2 cellular contexts compared by ENCODE assay signal in the genomic region with DNA sequence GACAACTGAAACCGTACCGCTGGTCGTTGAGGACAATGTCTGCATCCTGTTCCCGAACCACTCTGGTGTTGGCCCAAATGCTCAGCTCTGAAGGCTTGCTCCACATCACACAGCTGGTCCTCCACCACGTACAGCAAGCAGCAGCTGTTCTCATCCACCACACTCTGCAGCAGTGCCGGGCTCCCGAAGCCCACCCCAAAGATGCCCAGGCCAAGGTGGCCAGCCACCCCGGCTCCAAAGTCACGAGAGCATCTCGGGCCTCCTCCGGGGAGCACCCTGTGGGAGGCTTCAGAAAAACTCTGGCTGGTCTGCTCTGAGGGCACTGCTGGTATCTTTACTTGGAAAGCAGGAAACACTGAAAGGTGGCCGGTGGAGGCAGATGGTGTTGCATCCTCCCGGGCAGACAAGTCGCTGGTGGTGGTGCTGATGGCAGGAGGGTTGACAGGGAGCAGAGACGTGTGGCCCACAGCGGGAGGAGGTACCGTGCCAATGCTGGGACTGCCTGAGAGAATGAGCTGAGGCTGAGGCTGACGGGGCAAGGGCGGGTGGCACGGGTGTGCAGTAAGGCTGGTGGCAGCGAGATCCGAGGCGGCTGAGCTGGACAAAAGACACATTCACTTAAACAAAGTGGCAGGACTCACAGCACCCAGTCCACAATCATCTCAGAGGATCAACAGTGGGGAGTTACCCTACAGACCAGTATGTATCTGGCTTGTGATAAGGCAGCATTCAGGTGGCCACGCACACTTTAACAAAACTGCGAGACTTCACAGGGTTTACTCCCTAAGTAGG.
TF ChIP-seq lines count a peak whose summit lies in the region.

No MANE protein-coding gene starts in this region.

TF ChIP-seq in SK-N-SH, 30 proteins besides CTCF, POLR2A, EP300 and RAD21:
- TF ChIP-seq, protein P1, sequence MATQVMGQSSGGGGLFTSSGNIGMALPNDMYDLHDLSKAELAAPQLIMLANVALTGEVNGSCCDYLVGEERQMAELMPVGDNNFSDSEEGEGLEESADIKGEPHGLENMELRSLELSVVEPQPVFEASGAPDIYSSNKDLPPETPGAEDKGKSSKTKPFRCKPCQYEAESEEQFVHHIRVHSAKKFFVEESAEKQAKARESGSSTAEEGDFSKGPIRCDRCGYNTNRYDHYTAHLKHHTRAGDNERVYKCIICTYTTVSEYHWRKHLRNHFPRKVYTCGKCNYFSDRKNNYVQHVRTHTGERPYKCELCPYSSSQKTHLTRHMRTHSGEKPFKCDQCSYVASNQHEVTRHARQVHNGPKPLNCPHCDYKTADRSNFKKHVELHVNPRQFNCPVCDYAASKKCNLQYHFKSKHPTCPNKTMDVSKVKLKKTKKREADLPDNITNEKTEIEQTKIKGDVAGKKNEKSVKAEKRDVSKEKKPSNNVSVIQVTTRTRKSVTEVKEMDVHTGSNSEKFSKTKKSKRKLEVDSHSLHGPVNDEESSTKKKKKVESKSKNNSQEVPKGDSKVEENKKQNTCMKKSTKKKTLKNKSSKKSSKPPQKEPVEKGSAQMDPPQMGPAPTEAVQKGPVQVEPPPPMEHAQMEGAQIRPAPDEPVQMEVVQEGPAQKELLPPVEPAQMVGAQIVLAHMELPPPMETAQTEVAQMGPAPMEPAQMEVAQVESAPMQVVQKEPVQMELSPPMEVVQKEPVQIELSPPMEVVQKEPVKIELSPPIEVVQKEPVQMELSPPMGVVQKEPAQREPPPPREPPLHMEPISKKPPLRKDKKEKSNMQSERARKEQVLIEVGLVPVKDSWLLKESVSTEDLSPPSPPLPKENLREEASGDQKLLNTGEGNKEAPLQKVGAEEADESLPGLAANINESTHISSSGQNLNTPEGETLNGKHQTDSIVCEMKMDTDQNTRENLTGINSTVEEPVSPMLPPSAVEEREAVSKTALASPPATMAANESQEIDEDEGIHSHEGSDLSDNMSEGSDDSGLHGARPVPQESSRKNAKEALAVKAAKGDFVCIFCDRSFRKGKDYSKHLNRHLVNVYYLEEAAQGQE (IDR thresholded peaks at IDR 0.05; ENCODE audit: low read depth, low read length), result no peak
- TF ChIP-seq GATA2 (CRISPR knock-in tag; IDR thresholded peaks at IDR 0.05) (no peak), RCOR1 (IDR thresholded peaks at IDR 0.05; ENCODE audit: low read length) (no peak), TAF1 (IDR thresholded peaks at IDR 0.05; ENCODE audit: borderline replicate concordance, low read depth, low read length) (no peak)

TF ChIP-seq in SK-N-SH treated with all-trans-retinoic acid at 6 μM for 48 hours, 23 proteins besides CTCF, POLR2A, EP300 and RAD21:
- TF ChIP-seq ESRRG (CRISPR knock-in tag; IDR thresholded peaks at IDR 0.05), result no peak
- TF ChIP-seq ZC3H10 (CRISPR knock-in tag; IDR thresholded peaks at IDR 0.05), result no peak
- no peak for TF ChIP-seq ARNTL (CRISPR knock-in tag; IDR thresholded peaks at IDR 0.05; ENCODE audit: borderline replicate concordance, low read depth)
- TF ChIP-seq SNAI2 (CRISPR knock-in tag; IDR thresholded peaks at IDR 0.05), result no peak
- TF ChIP-seq, protein P2, sequence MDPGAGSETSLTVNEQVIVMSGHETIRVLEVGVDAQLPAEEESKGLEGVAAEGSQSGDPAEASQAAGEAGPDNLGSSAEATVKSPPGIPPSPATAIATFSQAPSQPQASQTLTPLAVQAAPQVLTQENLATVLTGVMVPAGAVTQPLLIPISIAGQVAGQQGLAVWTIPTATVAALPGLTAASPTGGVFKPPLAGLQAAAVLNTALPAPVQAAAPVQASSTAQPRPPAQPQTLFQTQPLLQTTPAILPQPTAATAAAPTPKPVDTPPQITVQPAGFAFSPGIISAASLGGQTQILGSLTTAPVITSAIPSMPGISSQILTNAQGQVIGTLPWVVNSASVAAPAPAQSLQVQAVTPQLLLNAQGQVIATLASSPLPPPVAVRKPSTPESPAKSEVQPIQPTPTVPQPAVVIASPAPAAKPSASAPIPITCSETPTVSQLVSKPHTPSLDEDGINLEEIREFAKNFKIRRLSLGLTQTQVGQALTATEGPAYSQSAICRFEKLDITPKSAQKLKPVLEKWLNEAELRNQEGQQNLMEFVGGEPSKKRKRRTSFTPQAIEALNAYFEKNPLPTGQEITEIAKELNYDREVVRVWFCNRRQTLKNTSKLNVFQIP (CRISPR knock-in tag; IDR thresholded peaks at IDR 0.05; ENCODE audit: borderline replicate concordance, low read depth), result no peak
- TF ChIP-seq PPARA (CRISPR knock-in tag; IDR thresholded peaks at IDR 0.05; ENCODE audit: borderline replicate concordance), result no peak
- TF ChIP-seq ZNF8 (CRISPR knock-in tag; IDR thresholded peaks at IDR 0.05), result no peak
- no peak for TF ChIP-seq BACH2 (CRISPR knock-in tag; IDR thresholded peaks at IDR 0.05; ENCODE audit: borderline replicate concordance)
- TF ChIP-seq ZNF565 (CRISPR knock-in tag; conservative IDR thresholded peaks at IDR 0.05; ENCODE audit: low read depth), result no peak
- TF ChIP-seq TCF4 (CRISPR knock-in tag; IDR thresholded peaks at IDR 0.05; ENCODE audit: borderline replicate concordance), result no peak
- no peak for TF ChIP-seq OSR1 (CRISPR knock-in tag; IDR thresholded peaks at IDR 0.05)
- TF ChIP-seq, protein P3, sequence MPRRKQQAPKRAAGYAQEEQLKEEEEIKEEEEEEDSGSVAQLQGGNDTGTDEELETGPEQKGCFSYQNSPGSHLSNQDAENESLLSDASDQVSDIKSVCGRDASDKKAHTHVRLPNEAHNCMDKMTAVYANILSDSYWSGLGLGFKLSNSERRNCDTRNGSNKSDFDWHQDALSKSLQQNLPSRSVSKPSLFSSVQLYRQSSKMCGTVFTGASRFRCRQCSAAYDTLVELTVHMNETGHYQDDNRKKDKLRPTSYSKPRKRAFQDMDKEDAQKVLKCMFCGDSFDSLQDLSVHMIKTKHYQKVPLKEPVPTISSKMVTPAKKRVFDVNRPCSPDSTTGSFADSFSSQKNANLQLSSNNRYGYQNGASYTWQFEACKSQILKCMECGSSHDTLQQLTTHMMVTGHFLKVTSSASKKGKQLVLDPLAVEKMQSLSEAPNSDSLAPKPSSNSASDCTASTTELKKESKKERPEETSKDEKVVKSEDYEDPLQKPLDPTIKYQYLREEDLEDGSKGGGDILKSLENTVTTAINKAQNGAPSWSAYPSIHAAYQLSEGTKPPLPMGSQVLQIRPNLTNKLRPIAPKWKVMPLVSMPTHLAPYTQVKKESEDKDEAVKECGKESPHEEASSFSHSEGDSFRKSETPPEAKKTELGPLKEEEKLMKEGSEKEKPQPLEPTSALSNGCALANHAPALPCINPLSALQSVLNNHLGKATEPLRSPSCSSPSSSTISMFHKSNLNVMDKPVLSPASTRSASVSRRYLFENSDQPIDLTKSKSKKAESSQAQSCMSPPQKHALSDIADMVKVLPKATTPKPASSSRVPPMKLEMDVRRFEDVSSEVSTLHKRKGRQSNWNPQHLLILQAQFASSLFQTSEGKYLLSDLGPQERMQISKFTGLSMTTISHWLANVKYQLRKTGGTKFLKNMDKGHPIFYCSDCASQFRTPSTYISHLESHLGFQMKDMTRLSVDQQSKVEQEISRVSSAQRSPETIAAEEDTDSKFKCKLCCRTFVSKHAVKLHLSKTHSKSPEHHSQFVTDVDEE (CRISPR knock-in tag; IDR thresholded peaks at IDR 0.05), result no peak
- TF ChIP-seq GLIS3 (CRISPR knock-in tag; IDR thresholded peaks at IDR 0.05), result no peak
- TF ChIP-seq, protein P4, sequence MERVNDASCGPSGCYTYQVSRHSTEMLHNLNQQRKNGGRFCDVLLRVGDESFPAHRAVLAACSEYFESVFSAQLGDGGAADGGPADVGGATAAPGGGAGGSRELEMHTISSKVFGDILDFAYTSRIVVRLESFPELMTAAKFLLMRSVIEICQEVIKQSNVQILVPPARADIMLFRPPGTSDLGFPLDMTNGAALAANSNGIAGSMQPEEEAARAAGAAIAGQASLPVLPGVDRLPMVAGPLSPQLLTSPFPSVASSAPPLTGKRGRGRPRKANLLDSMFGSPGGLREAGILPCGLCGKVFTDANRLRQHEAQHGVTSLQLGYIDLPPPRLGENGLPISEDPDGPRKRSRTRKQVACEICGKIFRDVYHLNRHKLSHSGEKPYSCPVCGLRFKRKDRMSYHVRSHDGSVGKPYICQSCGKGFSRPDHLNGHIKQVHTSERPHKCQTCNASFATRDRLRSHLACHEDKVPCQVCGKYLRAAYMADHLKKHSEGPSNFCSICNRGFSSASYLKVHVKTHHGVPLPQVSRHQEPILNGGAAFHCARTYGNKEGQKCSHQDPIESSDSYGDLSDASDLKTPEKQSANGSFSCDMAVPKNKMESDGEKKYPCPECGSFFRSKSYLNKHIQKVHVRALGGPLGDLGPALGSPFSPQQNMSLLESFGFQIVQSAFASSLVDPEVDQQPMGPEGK (CRISPR knock-in tag; IDR thresholded peaks at IDR 0.05; ENCODE audit: borderline replicate concordance), result no peak
- TF ChIP-seq, protein P5, sequence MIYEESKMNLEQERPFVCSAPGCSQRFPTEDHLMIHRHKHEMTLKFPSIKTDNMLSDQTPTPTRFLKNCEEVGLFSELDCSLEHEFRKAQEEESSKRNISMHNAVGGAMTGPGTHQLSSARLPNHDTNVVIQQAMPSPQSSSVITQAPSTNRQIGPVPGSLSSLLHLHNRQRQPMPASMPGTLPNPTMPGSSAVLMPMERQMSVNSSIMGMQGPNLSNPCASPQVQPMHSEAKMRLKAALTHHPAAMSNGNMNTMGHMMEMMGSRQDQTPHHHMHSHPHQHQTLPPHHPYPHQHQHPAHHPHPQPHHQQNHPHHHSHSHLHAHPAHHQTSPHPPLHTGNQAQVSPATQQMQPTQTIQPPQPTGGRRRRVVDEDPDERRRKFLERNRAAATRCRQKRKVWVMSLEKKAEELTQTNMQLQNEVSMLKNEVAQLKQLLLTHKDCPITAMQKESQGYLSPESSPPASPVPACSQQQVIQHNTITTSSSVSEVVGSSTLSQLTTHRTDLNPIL (CRISPR knock-in tag; IDR thresholded peaks at IDR 0.05; ENCODE audit: low read depth), result no peak
- no peak for TF ChIP-seq ZFP30 (CRISPR knock-in tag; IDR thresholded peaks at IDR 0.05)
- TF ChIP-seq ZFP3 (CRISPR knock-in tag; IDR thresholded peaks at IDR 0.05), result no peak
